16 cellular contexts compared by ENCODE assay signal in the genomic region with DNA sequence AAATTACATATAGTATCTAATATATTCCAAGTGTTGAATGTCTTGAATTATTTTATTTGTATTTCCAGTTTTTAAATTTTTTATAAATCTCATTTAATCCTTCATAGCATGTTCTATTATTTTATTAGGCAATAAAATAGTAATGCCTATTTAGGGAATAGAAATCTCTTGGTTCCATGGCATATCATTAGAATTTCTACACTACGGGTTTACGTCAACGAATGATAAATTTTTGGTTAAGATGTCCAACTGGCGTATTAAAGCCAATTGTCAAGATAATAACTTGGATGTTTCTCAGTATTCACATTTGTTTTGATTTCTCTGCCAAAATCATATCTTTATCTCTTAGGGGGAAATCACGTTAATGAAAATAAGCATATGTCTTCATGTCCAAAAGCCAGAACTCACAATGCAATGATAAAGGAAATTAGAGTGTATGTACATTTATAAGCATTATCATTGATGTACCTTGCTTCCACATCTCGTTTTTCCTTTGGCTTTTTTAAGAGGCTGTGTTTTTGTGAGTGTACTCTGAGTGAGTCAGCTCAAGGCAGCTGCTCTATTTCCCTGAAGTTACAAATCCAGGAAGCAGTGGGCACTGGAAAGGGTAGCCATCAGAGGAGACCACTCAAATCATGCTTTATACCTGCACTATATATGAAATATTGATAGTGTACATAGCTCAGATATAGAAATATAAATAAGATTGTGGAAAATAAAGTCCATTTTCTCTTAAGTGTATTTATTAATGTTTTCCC.
A peak's percentile ranks its signal among the peaks of the same experiment; 100 is the strongest.
DNase-seq lines count a peak whose midpoint lies in the region; ATAC-seq and TF ChIP-seq lines count a peak whose summit lies in the region.
"Had no signal": no experiment of that assay in that cellular context is flagged by ENCODE, and none has a peak within 500 bp of the region (broad histone marks: within the 10 kb centered on the region; RNA-seq: fewer than 3 reads in every experiment).

No MANE protein-coding gene starts in this region.

- in situ Hi-C loops in brain microvascular endothelial cell (cut with HindIII; ENCODE audit: low pct_ligation_motif_present, low sequenced_read_pairs): no loop called here

- WGBS in heart left ventricle, 4 donors: 49 to 63% (median 55%) methylated on average over 6 of the region's 6 CpGs

- no peaks in the 10 kb centered on the region for H3K9me3 Mint-ChIP-seq in stimulated activated naive B cell treated with anti-CD40 and anti-IgM and Interleukin-4, amounts not matched to agents 10 μg/mL and 1 μg/mL and 100 μg/mL, for 72 hours
- no peaks in the 10 kb centered on the region for H3K9me3 Mint-ChIP-seq in progenitor cell of endocrine pancreas (ENCODE audit: low read depth)
- H3K9me3 Mint-ChIP-seq: CD4-positive, alpha-beta T cell had no signal

- peaks cover 0 to 6% of the 10 kb centered on the region in 2 donors for H3K27me3 Mint-ChIP-seq in stimulated activated naive B cell treated with anti-CD40 and anti-IgM and Interleukin-4, amounts not matched to agents 10 μg/mL and 1 μg/mL and 100 μg/mL, for 72 hours
- H3K27me3 Mint-ChIP-seq in progenitor cell of endocrine pancreas: no peaks in the 10 kb centered on the region
- H3K27me3 Mint-ChIP-seq: CD4-positive, alpha-beta T cell had no signal

- peak overlapping the region; percentile 44 for H3K27ac Mint-ChIP-seq in stimulated activated naive B cell treated with anti-CD40 and anti-IgM and Interleukin-4, amounts not matched to agents 10 μg/mL and 1 μg/mL and 100 μg/mL, for 72 hours
- H3K27ac Mint-ChIP-seq in progenitor cell of endocrine pancreas: no peak overlapping the region
- H3K27ac Mint-ChIP-seq: CD4-positive, alpha-beta T cell had no signal

- no peaks in the 10 kb centered on the region for H3K9me3 ChIP-seq in heart left ventricle
- H3K9me3 ChIP-seq: psoas muscle, upper lobe of left lung had no signal

- peak; percentile 41 to 80 (median 60) for ATAC-seq in heart left ventricle
- ATAC-seq in stimulated activated naive B cell treated with anti-CD40 and anti-IgM and Interleukin-4, amounts not matched to agents 10 μg/mL and 1 μg/mL and 100 μg/mL, for 72 hours (replicated peaks): no peak
- ATAC-seq in stimulated activated naive CD8-positive, alpha-beta T cell treated with anti-CD3 and anti-CD28 coated beads, Interleukin-15, Interleukin-2, amounts not matched to agents 100 U/mL and 50 U/mL, for 24 hours: no peak
- ATAC-seq in HG03097 (IDR thresholded peaks at IDR 0.05; ENCODE audit: low FRiP score, unreplicated experiment): no peak
- ATAC-seq: left colon, psoas muscle had no signal

- peak; percentile 30 for DNase-seq in NCI-H1694 (lab: John Stamatoyannopoulos, UW)
- peak; percentile 11 for DNase-seq in brain microvascular endothelial cell
- DNase-seq in heart left ventricle: no peak
- no peak for DNase-seq in stimulated activated naive B cell treated with anti-CD40 and anti-IgM and Interleukin-4, amounts not matched to agents 10 μg/mL and 1 μg/mL and 100 μg/mL, for 72 hours
- no peak for DNase-seq in stimulated activated naive CD8-positive, alpha-beta T cell treated with anti-CD3 and anti-CD28 coated beads, Interleukin-15, Interleukin-2, amounts not matched to agents 100 U/mL and 50 U/mL, for 24 hours
- no peak for DNase-seq in occipital lobe (lab: John Stamatoyannopoulos, UW)
- no peak for DNase-seq in progenitor cell of endocrine pancreas (ENCODE audit: low spot score, unreplicated experiment)
- DNase-seq: activated CD4-positive, alpha-beta T cell treated with anti-CD3 and anti-CD28 coated beads, Interleukin-2, amount 50 U/mL, for 4 hours; CD4-positive, alpha-beta T cell; effector memory CD4-positive, alpha-beta T cell; left colon; NCI-H1930; psoas muscle; stimulated activated CD4-positive, alpha-beta T cell treated with anti-CD3 and anti-CD28 coated beads, Interleukin-2, amount 100 ng/mL, for 48 hours; upper lobe of left lung had no signal

- H3K27me3 ChIP-seq in brain microvascular endothelial cell (replicated peaks) (no peaks in the 10 kb centered on the region), heart left ventricle (no peaks in the 10 kb centered on the region)
- H3K27me3 ChIP-seq: upper lobe of left lung had no signal

- H3K4me1 Mint-ChIP-seq in stimulated activated naive B cell treated with anti-CD40 and anti-IgM and Interleukin-4, amounts not matched to agents 10 μg/mL and 1 μg/mL and 100 μg/mL, for 72 hours: no peaks in the 10 kb centered on the region
- no peaks in the 10 kb centered on the region for H3K4me1 Mint-ChIP-seq in progenitor cell of endocrine pancreas (ENCODE audit: low read depth)

- TF ChIP-seq CTCF in brain microvascular endothelial cell (IDR thresholded peaks at IDR 0.05; ENCODE audit: low read depth, low read length, missing control alignments) (no peak), heart left ventricle (IDR thresholded peaks at IDR 0.05) (no peak), progenitor cell of endocrine pancreas (IDR thresholded peaks at IDR 0.05; ENCODE audit: unreplicated experiment) (no peak)

- TF ChIP-seq POLR2A in heart left ventricle (IDR thresholded peaks at IDR 0.05): no peak

- H3K27ac ChIP-seq in brain microvascular endothelial cell (no peak overlapping the region), heart left ventricle (peak overlapping the region in 3 of 12 donors; percentile 27 to 63 (median 29))
- H3K27ac ChIP-seq: psoas muscle had no signal

- intact Hi-C loops in heart left ventricle (cut with DNase I): no loop called here

- no peak overlapping the region for H3K4me3 Mint-ChIP-seq in stimulated activated naive B cell treated with anti-CD40 and anti-IgM and Interleukin-4, amounts not matched to agents 10 μg/mL and 1 μg/mL and 100 μg/mL, for 72 hours
- H3K4me3 Mint-ChIP-seq in progenitor cell of endocrine pancreas (ENCODE audit: low read depth): no peak overlapping the region
- H3K4me3 Mint-ChIP-seq: CD4-positive, alpha-beta T cell had no signal

- H3K4me3 ChIP-seq in brain microvascular endothelial cell (ENCODE audit: low read depth, low read length) (no peak overlapping the region), heart left ventricle (no peak overlapping the region)
- H3K4me3 ChIP-seq: psoas muscle, upper lobe of left lung had no signal

- H3K36me3 ChIP-seq in brain microvascular endothelial cell (replicated peaks): no peaks in the 10 kb centered on the region
- no peaks in the 10 kb centered on the region for H3K36me3 ChIP-seq in heart left ventricle
- H3K36me3 ChIP-seq: upper lobe of left lung had no signal

- H3K4me1 ChIP-seq in heart left ventricle: peaks cover 0 to 13% (median 2%) of the 10 kb centered on the region in 12 donors
- H3K4me1 ChIP-seq: psoas muscle, upper lobe of left lung had no signal

- no peaks in the 10 kb centered on the region for H3K36me3 Mint-ChIP-seq in stimulated activated naive B cell treated with anti-CD40 and anti-IgM and Interleukin-4, amounts not matched to agents 10 μg/mL and 1 μg/mL and 100 μg/mL, for 72 hours
- no peaks in the 10 kb centered on the region for H3K36me3 Mint-ChIP-seq in progenitor cell of endocrine pancreas (ENCODE audit: insufficient read depth)

Comparison
In these comparisons a context has a peak if more than half of its experiments do, and no peak if none do; other contexts are left out.
1. DNase-seq: peak in NCI-H1694 (single experiment) and brain microvascular endothelial cell (single experiment); none in heart left ventricle (0 of 5), stimulated activated naive B cell treated with anti-CD40 and anti-IgM and Interleukin-4, amounts not matched to agents 10 μg/mL and 1 μg/mL and 100 μg/mL, for 72 hours (single experiment), stimulated activated naive CD8-positive, alpha-beta T cell treated with anti-CD3 and anti-CD28 coated beads, Interleukin-15, Interleukin-2, amounts not matched to agents 100 U/mL and 50 U/mL, for 24 hours (single experiment), occipital lobe (single experiment) and progenitor cell of endocrine pancreas (single experiment).
2. ATAC-seq: peak in heart left ventricle (4 of 4); none in stimulated activated naive B cell treated with anti-CD40 and anti-IgM and Interleukin-4, amounts not matched to agents 10 μg/mL and 1 μg/mL and 100 μg/mL, for 72 hours (0 of 2), stimulated activated naive CD8-positive, alpha-beta T cell treated with anti-CD3 and anti-CD28 coated beads, Interleukin-15, Interleukin-2, amounts not matched to agents 100 U/mL and 50 U/mL, for 24 hours (single experiment) and HG03097 (single experiment).